Comparison of ENCODE assay signal across 20 cellular contexts in the genomic region with DNA sequence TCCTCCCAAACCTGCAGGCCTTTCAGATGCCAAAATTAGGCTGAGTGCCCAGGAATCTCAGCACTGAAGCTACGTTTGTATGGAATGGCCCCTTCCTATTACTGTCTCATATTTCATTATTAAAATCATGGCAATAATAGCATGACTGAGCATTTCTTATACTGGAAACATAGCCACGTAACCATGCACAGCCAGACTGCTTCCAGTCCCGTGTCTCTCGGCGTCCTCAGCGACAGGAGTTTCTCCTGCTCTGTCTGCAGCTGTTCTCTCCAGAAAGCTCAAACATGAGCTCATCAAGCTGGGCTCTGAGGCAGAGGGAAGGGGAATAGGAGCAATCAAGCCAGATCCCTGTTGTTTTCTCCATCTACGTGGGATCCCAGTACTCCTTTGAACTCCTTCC.
DNase-seq lines count a peak whose midpoint lies in the region; ATAC-seq and TF ChIP-seq lines count a peak whose summit lies in the region.
"Had no signal": no experiment of that assay in that cellular context is flagged by ENCODE, and none has a peak within 500 bp of the region (broad histone marks: within the 10 kb centered on the region; RNA-seq: fewer than 3 reads in every experiment).

No MANE protein-coding gene starts in this region.

- H3K27ac ChIP-seq in hepatocyte (peak overlapping the region; percentile 53), Peyer's patch (no peak overlapping the region)
- H3K27ac ChIP-seq: adrenal gland, BLaER1, pancreas, spleen had no signal

- H3K4me3 ChIP-seq in hepatocyte (no peak overlapping the region), skeletal muscle cell (ENCODE audit: low read depth, low read length) (no peak overlapping the region), Peyer's patch (no peak overlapping the region)
- H3K4me3 ChIP-seq: adrenal gland, BLaER1, GM12878, pancreas, spleen had no signal

- peak overlapping the region; percentile 84 for H3K27ac Mint-ChIP-seq in chondrocyte (ENCODE audit: unreplicated experiment)
- H3K27ac Mint-ChIP-seq: HFFc6 had no signal

- H3K4me2 ChIP-seq in hepatocyte = no peak overlapping the region
- H3K4me2 ChIP-seq: BLaER1 had no signal

- H3K27me3 ChIP-seq in hepatocyte (no peaks in the 10 kb centered on the region), Peyer's patch (no peaks in the 10 kb centered on the region)
- H3K27me3 ChIP-seq: adrenal gland, BLaER1, pancreas, spleen had no signal

- H3K36me3 ChIP-seq in hepatocyte (replicated peaks; ENCODE audit: insufficient read depth, low read depth) = no peaks in the 10 kb centered on the region
- no peaks in the 10 kb centered on the region for H3K36me3 ChIP-seq in Peyer's patch
- H3K36me3 ChIP-seq: adrenal gland, BLaER1, pancreas, spleen had no signal

- H3K9me2 ChIP-seq in hepatocyte (replicated peaks; ENCODE audit: insufficient read depth) = no peaks in the 10 kb centered on the region

- 46% methylated on average over 7 of the region's 7 CpGs for WGBS in hepatocyte (ENCODE audit: low lambda C conversion rate, missing lambda C conversion rate)

- no peaks in the 10 kb centered on the region for H4K20me1 ChIP-seq in hepatocyte (ENCODE audit: insufficient read depth, poor library complexity, severe bottlenecking)
- H4K20me1 ChIP-seq: BLaER1 had no signal

- no peaks in the 10 kb centered on the region for H3K27me3 Mint-ChIP-seq in chondrocyte (ENCODE audit: low read depth)

- no peaks in the 10 kb centered on the region for H3K9me3 ChIP-seq in hepatocyte (ENCODE audit: low read depth)
- H3K9me3 ChIP-seq in Peyer's patch = no peaks in the 10 kb centered on the region
- H3K9me3 ChIP-seq: adrenal gland, BLaER1, pancreas, spleen had no signal

- no peak for ATAC-seq in GM21717 (IDR thresholded peaks at IDR 0.05; ENCODE audit: unreplicated experiment)
- ATAC-seq: GM12878, pancreas, PC-3 had no signal

- peaks cover 1% of the 10 kb centered on the region for H3K36me3 Mint-ChIP-seq in chondrocyte (ENCODE audit: low read depth)

- TF ChIP-seq POLR2A in Peyer's patch (IDR thresholded peaks at IDR 0.05) = no peak

- H3K4me1 ChIP-seq in hepatocyte (ENCODE audit: insufficient read depth) = peaks cover 6% of the 10 kb centered on the region
- no peaks in the 10 kb centered on the region for H3K4me1 ChIP-seq in Peyer's patch
- H3K4me1 ChIP-seq: adrenal gland, pancreas, spleen had no signal

- peak; percentile 59 for DNase-seq in NCI-H1694 (lab: John Stamatoyannopoulos, UW)
- no peak for DNase-seq in chondrocyte (ENCODE audit: low spot score)
- peak; percentile 30 for DNase-seq in hepatocyte (ENCODE audit: low spot score)
- DNase-seq in skeletal muscle cell (ENCODE audit: low read depth) = peak; percentile 41
- DNase-seq in Peyer's patch = no peak
- DNase-seq in midbrain (lab: John Stamatoyannopoulos, UW) = no peak
- DNase-seq in SK-N-DZ (ENCODE audit: low spot score) = no peak
- DNase-seq: activated CD4-positive, CD25-positive, alpha-beta regulatory T cell treated with anti-CD3 and anti-CD28 coated beads, Interleukin-2, amount 50 U/mL, for 72 hours; activated CD8-positive, alpha-beta memory T cell treated with anti-CD3 and anti-CD28 coated beads for 24 hours; adrenal gland; GDM1; HFFc6; Karpas-422; NCI-H774; pancreas; PC-3; spleen had no signal

- H3K9me3 Mint-ChIP-seq in chondrocyte (ENCODE audit: low read depth) = peaks cover 7% of the 10 kb centered on the region
- H3K9me3 Mint-ChIP-seq: HFFc6 had no signal

- H2AFZ ChIP-seq in hepatocyte = no peak overlapping the region

- H3K79me2 ChIP-seq in hepatocyte = no peaks in the 10 kb centered on the region

- no peak overlapping the region for H3K4me3 Mint-ChIP-seq in chondrocyte (ENCODE audit: unreplicated experiment)
- H3K4me3 Mint-ChIP-seq: HFFc6 had no signal

- TF ChIP-seq CTCF in chondrocyte (IDR thresholded peaks at IDR 0.05) (no peak), hepatocyte (IDR thresholded peaks at IDR 0.05; ENCODE audit: poor library complexity) (no peak), Peyer's patch (IDR thresholded peaks at IDR 0.05) (no peak)

- peaks cover 14% of the 10 kb centered on the region for H3K4me1 Mint-ChIP-seq in chondrocyte (ENCODE audit: low read depth)

Comparison
In these comparisons a context has a peak if more than half of its experiments do, and no peak if none do; other contexts are left out.
1. DNase-seq: peak in NCI-H1694 (single experiment), hepatocyte (single experiment) and skeletal muscle cell (single experiment); none in chondrocyte (single experiment), Peyer's patch (0 of 3), midbrain (single experiment) and SK-N-DZ (single experiment).